8 cellular contexts compared by ENCODE assay signal in genomic region chr6:14144678-14145113, GRCh38. TPM values are rescaled to one million over a fixed set of nuclear protein-coding genes. Genes with fewer than 3 reads are reported as not detected.
DNase-seq lines count a peak whose midpoint lies in the region; ATAC-seq and TF ChIP-seq lines count a peak whose summit lies in the region.

No MANE protein-coding gene starts in this region.

- no peaks in the 10 kb centered on the region for H3K9me3 ChIP-seq in OCI-LY7 (ENCODE audit: low read length)

- H3K27ac Mint-ChIP-seq in natural killer cell: peak overlapping the region; percentile 23 to 50

- H2AFZ ChIP-seq in OCI-LY7 (ENCODE audit: low read length): no peak overlapping the region

- no peak overlapping the region for H3K4me2 ChIP-seq in OCI-LY7 (ENCODE audit: low read length)

- CTCF ChIA-PET in OCI-LY7 (lab: Charles Lee; ENCODE audit: unreplicated experiment): interaction anchor here (0.6 to 1.3 kb wide), 2 partner anchors 15 to 1022 kb away, joined by 3 to 5 read pairs; no protein-coding TSS in a partner anchor

- no peak overlapping the region for H3K27ac ChIP-seq in OCI-LY7 (ENCODE audit: low read depth, low read length, poor library complexity, severe bottlenecking)

- H3K27me3 Mint-ChIP-seq in natural killer cell (ENCODE audit: low read depth in 2 of 2): no peaks in the 10 kb centered on the region

- H3K36me3 ChIP-seq in OCI-LY7 (ENCODE audit: insufficient read depth, low read length): no peaks in the 10 kb centered on the region

- POLR2A ChIA-PET in OCI-LY7 (lab: Charles Lee): no interaction called here

- H3K9me3 Mint-ChIP-seq in natural killer cell: no peaks in the 10 kb centered on the region

- DNase-seq in C1 segment of cervical spinal cord (lab: John Stamatoyannopoulos, UW): peak in 10 of 14 donors; percentile 11 to 66 (median 27)
- DNase-seq in HuH-7 (ENCODE audit: low spot score): peak; percentile 73
- peak; percentile 80 for DNase-seq in OCI-LY7 (ENCODE audit: low spot score)
- peak; percentile 73 for DNase-seq in activated T-cell treated with anti-CD3 and anti-CD28 coated beads for 1 hour (ENCODE audit: low read depth)
- DNase-seq in natural killer cell: peak; percentile 64
- peak; percentile 83 for DNase-seq in stimulated activated naive CD8-positive, alpha-beta T cell treated with anti-CD3 and anti-CD28 coated beads, Interleukin-15, Interleukin-2, amounts not matched to agents 100 U/mL and 50 U/mL, for 24 hours

- peak overlapping the region; percentile 26 for H3K4me3 Mint-ChIP-seq in natural killer cell

- no peak overlapping the region for H3K4me3 ChIP-seq in OCI-LY7 (ENCODE audit: low read depth, low read length, poor library complexity, severe bottlenecking)

- no peaks in the 10 kb centered on the region for H3K79me2 ChIP-seq in OCI-LY7 (ENCODE audit: insufficient read depth, low read depth, low read length)

- no peaks in the 10 kb centered on the region for H3K4me1 ChIP-seq in OCI-LY7 (ENCODE audit: insufficient read depth, low read length, poor library complexity, severe bottlenecking)

- peaks cover 5 to 7% of the 10 kb centered on the region in 2 donors for H3K4me1 Mint-ChIP-seq in natural killer cell

- no TSS peak for BruUV-seq in OCI-LY7 (replicated peaks; lab: Mats Ljungman, UMichigan)

- ATAC-seq in GM19324 (IDR thresholded peaks at IDR 0.05; ENCODE audit: low FRiP score, unreplicated experiment) (peak; percentile 84), esophagus mucosa (peak; percentile 85), natural killer cell (peak; percentile 79 to 95 (median 86))
- peak; percentile 89 for ATAC-seq in stimulated activated naive CD8-positive, alpha-beta T cell treated with anti-CD3 and anti-CD28 coated beads, Interleukin-15, Interleukin-2, amounts not matched to agents 100 U/mL and 50 U/mL, for 24 hours

- H3K36me3 Mint-ChIP-seq in natural killer cell: no peaks in the 10 kb centered on the region

- TF ChIP-seq CTCF in OCI-LY7 (conservative IDR thresholded peaks at IDR 0.05; ENCODE audit: low read length) (peak; percentile 96), natural killer cell (IDR thresholded peaks at IDR 0.05) (peak; percentile 97)

- no peaks in the 10 kb centered on the region for H3K9me2 ChIP-seq in OCI-LY7 (ENCODE audit: insufficient read depth, low read length)

- no peaks in the 10 kb centered on the region for H4K20me1 ChIP-seq in OCI-LY7 (ENCODE audit: insufficient read depth, low read length)

- intact Hi-C loops in OCI-LY7 (cut with micrococcal nuclease; ENCODE audit: unreplicated experiment) (loop anchor here (2.0 kb wide), 3 partner anchors 16 to 350 kb away; no protein-coding TSS in a partner anchor), natural killer cell (cut with micrococcal nuclease) (loop anchor here (1.0 to 10.0 kb wide), 2 partner anchors 100 to 349 kb away; no protein-coding TSS in a partner anchor)

RNA-seq across cellular contexts. Expression of gene CD83, which starts 27.1 kb away (rescaled TPM):
- total RNA-seq in OCI-LY7 (2014; rRNA removed; shearing (Covaris generic)): 26.2 and 29.7 TPM in 2 replicates
- total RNA-seq in OCI-LY7 (2022) (12.1 and 15.0 TPM in 2 replicates), esophagus mucosa (0.48 TPM), natural killer cell (100 to 1,000 TPM in 1 of 3 donors, 10 to 100 TPM in 2; 54.8 to 110 (median 64.3) TPM)

Comparison
In these comparisons a context has a peak if more than half of its experiments do, and no peak if none do; other contexts are left out.
1. DNase-seq: peak in every context shown above with its lines; median percentile 83 in stimulated activated naive CD8-positive, alpha-beta T cell treated with anti-CD3 and anti-CD28 coated beads, Interleukin-15, Interleukin-2, amounts not matched to agents 100 U/mL and 50 U/mL, for 24 hours; 80 in OCI-LY7; 73 in HuH-7; 73 in activated T-cell treated with anti-CD3 and anti-CD28 coated beads for 1 hour; 64 in natural killer cell; 27 in C1 segment of cervical spinal cord.